In the genomic region with DNA sequence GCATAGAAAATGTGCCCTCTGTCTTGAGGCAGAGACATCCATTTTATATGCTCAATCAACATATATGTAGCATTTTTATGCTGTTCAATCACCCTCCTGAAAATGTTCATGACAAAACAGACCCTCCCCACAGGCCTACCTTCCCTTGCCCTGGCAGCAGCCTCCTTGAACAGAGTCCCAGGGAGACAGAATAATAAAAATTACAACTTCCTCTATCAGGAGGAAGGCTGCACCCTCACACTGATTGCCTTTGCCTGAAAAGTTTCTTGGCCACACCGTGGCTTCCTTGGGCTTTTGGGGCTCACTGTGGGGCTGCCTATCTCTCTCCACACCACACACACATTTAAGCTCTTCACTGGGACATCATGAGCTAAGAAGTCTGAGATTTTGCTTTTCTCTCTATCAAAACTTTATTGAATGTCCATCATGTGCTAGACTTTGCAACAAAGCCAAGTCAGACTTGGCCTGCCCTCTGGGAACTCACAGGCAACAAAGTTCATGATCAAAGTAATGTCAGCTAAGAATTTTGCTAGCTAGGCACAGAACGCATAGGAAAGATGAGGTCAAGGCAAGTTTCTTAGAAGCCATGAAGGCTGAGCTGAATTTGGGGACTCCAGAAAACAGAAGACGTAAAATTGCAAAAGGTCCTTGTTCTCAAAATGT, we compare ENCODE assay signal across 17 cellular contexts.
"Had no signal": no experiment of that assay in that cellular context is flagged by ENCODE, and none has a peak within 500 bp of the region (broad histone marks: within the 10 kb centered on the region; RNA-seq: fewer than 3 reads in every experiment).

No MANE protein-coding gene starts in this region.

- H3K4me1 ChIP-seq: breast epithelium, tibial nerve had no signal

- H3K9me3 ChIP-seq: breast epithelium, lower lobe of right lung, neutrophil, tibial nerve had no signal

- H3K27ac Mint-ChIP-seq: activated T-helper 17 cell treated with anti-CD3 and anti-CD28 coated beads, Interleukin-2, amount 50 U/mL, for 72 hours; effector memory CD8-positive, alpha-beta T cell; naive thymus-derived CD4-positive, alpha-beta T cell had no signal

- H3K4me3 ChIP-seq: breast epithelium, lower lobe of right lung, tibial nerve had no signal

- H3K27me3 ChIP-seq: breast epithelium, tibial nerve had no signal

- H3K27ac ChIP-seq: breast epithelium, epithelial cell of prostate, lower lobe of right lung, neutrophil, tibial nerve had no signal

- DNase-seq: activated CD4-positive, alpha-beta T cell treated with anti-CD3 and anti-CD28 coated beads, Interleukin-2, amount 50 U/mL, for 1 hour; activated CD4-positive, CD25-positive, alpha-beta regulatory T cell; activated naive CD4-positive, alpha-beta T cell treated with Interleukin-2 at 50 U/mL for 16 hours; aorta; cerebellar nuclear complex; effector memory CD8-positive, alpha-beta T cell; foreskin melanocyte; kidney glomerular epithelial cell; lower lobe of right lung; midbrain; naive thymus-derived CD4-positive, alpha-beta T cell; stimulated activated naive CD4-positive, alpha-beta T cell had no signal

- H3K36me3 ChIP-seq: breast epithelium, lower lobe of right lung, neutrophil, tibial nerve had no signal

- ATAC-seq: activated T-helper 17 cell treated with anti-CD3 and anti-CD28 coated beads, Interleukin-2, amount 50 U/mL, for 72 hours; effector memory CD8-positive, alpha-beta T cell; lower lobe of right lung; naive thymus-derived CD4-positive, alpha-beta T cell had no signal

- H3K4me3 Mint-ChIP-seq: activated T-helper 17 cell treated with anti-CD3 and anti-CD28 coated beads, Interleukin-2, amount 50 U/mL, for 72 hours; effector memory CD8-positive, alpha-beta T cell; naive thymus-derived CD4-positive, alpha-beta T cell had no signal
